8 cellular contexts compared by ENCODE assay signal in genomic region chr10:132458595-132459251, GRCh38.
A peak's percentile ranks its signal among the peaks of the same experiment; 100 is the strongest.
DNase-seq lines count a peak whose midpoint lies in the region; ATAC-seq and TF ChIP-seq lines count a peak whose summit lies in the region.

No MANE protein-coding gene starts in this region.

- H3K27me3 ChIP-seq in mucosa of rectum (ENCODE audit: control insufficient read depth in 2 of 2, insufficient read depth in 2 of 2, low read length in 2 of 2), result no peaks in the 10 kb centered on the region

- H3K4me3 ChIP-seq in mucosa of rectum (ENCODE audit: low read length in 2 of 2), result peak overlapping the region in 1 of 2 donors; percentile 45

- H3K9ac ChIP-seq in mucosa of rectum (ENCODE audit: low read depth in 1 of 2, low read length in 2 of 2), result peak overlapping the region; percentile 60 to 74

- H3K4me1 ChIP-seq in mucosa of rectum (ENCODE audit: control insufficient read depth in 2 of 2, insufficient read depth in 2 of 2, low read length in 2 of 2), result peaks cover 66 to 76% of the 10 kb centered on the region in 2 donors

- peak overlapping the region; percentile 93 to 97 for H3K27ac ChIP-seq in mucosa of rectum (ENCODE audit: low read depth in 2 of 2, low read length in 2 of 2)

- no peak for TF ChIP-seq EP300 in Ishikawa (IDR thresholded peaks at IDR 0.05; ENCODE audit: borderline replicate concordance)

- DNase-seq in NCI-H1436 (lab: John Stamatoyannopoulos, UW) (peak; percentile 49), NCI-H1436 treated with DMSO at 0.1 percent for 48 hours (lab: John Stamatoyannopoulos, UW) (no peak), ecto neural progenitor cell (ENCODE audit: low spot score) (peak; percentile 85)
- DNase-seq in activated CD4-positive, alpha-beta T cell treated with anti-CD3 and anti-CD28 coated beads, Interleukin-2, amount 50 U/mL, for 1 hour, result peak; percentile 68
- DNase-seq in stimulated activated naive CD8-positive, alpha-beta T cell treated with anti-CD3 and anti-CD28 coated beads, Interleukin-15, Interleukin-2, amounts not matched to agents 100 U/mL and 50 U/mL, for 24 hours, result peak; percentile 80

- peak; percentile 99 for TF ChIP-seq RAD21 in Ishikawa (IDR thresholded peaks at IDR 0.05; ENCODE audit: low read depth)

- no peaks in the 10 kb centered on the region for H3K36me3 ChIP-seq in mucosa of rectum (ENCODE audit: control insufficient read depth in 2 of 2, insufficient read depth in 2 of 2, low read length in 2 of 2)

- no peaks in the 10 kb centered on the region for H3K9me3 ChIP-seq in mucosa of rectum (ENCODE audit: control insufficient read depth in 2 of 2, low read length in 2 of 2)

- ATAC-seq in stimulated activated naive CD8-positive, alpha-beta T cell treated with anti-CD3 and anti-CD28 coated beads, Interleukin-15, Interleukin-2, amounts not matched to agents 100 U/mL and 50 U/mL, for 24 hours, result peak; percentile 50
- ATAC-seq in HG02970 (IDR thresholded peaks at IDR 0.05; ENCODE audit: low FRiP score, unreplicated experiment), result no peak

TF ChIP-seq in Ishikawa, 13 proteins besides CTCF, POLR2A, EP300 and RAD21:
- TF ChIP-seq FOXM1 (IDR thresholded peaks at IDR 0.05; ENCODE audit: borderline replicate concordance, low read depth) (no peak), ZBTB7A (IDR thresholded peaks at IDR 0.05; ENCODE audit: low read depth) (peak; percentile 90), YY1 (IDR thresholded peaks at IDR 0.05; ENCODE audit: low read depth) (0 out of 2 replicates have a peak, but pooled peaks have one; percentile 30), MAX (IDR thresholded peaks at IDR 0.05) (peak; percentile 40; the same call in 1 of the 2 replicates), TCF12 (IDR thresholded peaks at IDR 0.05; ENCODE audit: low read depth) (no peak)
TF ChIP-seq in Ishikawa: peak in this region for 3.
